ENCODE assay signal across 19 cellular contexts in genomic region chr6:12750416-12750815, GRCh38. TPM values are rescaled to one million over a fixed set of nuclear protein-coding genes. Genes with fewer than 3 reads are reported as not detected.
DNase-seq lines count a peak whose midpoint lies in the region; ATAC-seq and TF ChIP-seq lines count a peak whose summit lies in the region.
"Had no signal": no experiment of that assay in that cellular context is flagged by ENCODE, and none has a peak within 500 bp of the region (broad histone marks: within the 10 kb centered on the region; RNA-seq: fewer than 3 reads in every experiment).

No MANE protein-coding gene starts in this region.

- H3K27me3 ChIP-seq in H9 (ENCODE audit: insufficient read depth, low read length) (no peaks in the 10 kb centered on the region; the same call in 1 of the 2 replicates), endodermal cell (ENCODE audit: control insufficient read depth, insufficient read depth, low read length, poor library complexity, severe bottlenecking) (peaks cover 28% of the 10 kb centered on the region)

- H3K23ac ChIP-seq in H9 (ENCODE audit: insufficient read length, low read depth, low read length) = no peak overlapping the region

- H2BK20ac ChIP-seq in H9 (ENCODE audit: low read depth, low read length, poor library complexity, severe bottlenecking) = no peak overlapping the region

- H3K36me3 ChIP-seq in endodermal cell (ENCODE audit: control insufficient read depth, insufficient read depth, low read length) = no peaks in the 10 kb centered on the region
- H3K36me3 ChIP-seq: esophagus muscularis mucosa, right atrium auricular region, upper lobe of right lung had no signal

- H3K79me1 ChIP-seq in H9 (ENCODE audit: insufficient read depth, low read depth, low read length, poor library complexity, severe bottlenecking) = no peaks in the 10 kb centered on the region

- H3K4me1 Mint-ChIP-seq in H9 (peaks cover 34 to 38% of the 10 kb centered on the region in 2 experiments), endodermal cell (peaks cover 14% of the 10 kb centered on the region), nephron progenitor cell (no peaks in the 10 kb centered on the region)
- H3K4me1 Mint-ChIP-seq: activated naive CD8-positive, alpha-beta T cell treated with anti-CD3 and anti-CD28 coated beads for 36 hours; stimulated activated naive CD8-positive, alpha-beta T cell treated with anti-CD3 and anti-CD28 coated beads, Interleukin-15, amount 100 ng/mL, for 72 hours had no signal

- H3K36me3 Mint-ChIP-seq in H9 (ENCODE audit: insufficient read depth in 1 of 3, low read depth in 3 of 3) (peaks cover 0 to 8% (median 7%) of the 10 kb centered on the region in 3 experiments; a peak in 5 of 7 replicates), endodermal cell (ENCODE audit: low read depth) (no peaks in the 10 kb centered on the region), nephron progenitor cell (ENCODE audit: low read depth) (no peaks in the 10 kb centered on the region)
- H3K36me3 Mint-ChIP-seq: activated naive CD8-positive, alpha-beta T cell treated with anti-CD3 and anti-CD28 coated beads for 36 hours had no signal

- H4K91ac ChIP-seq in H9 (ENCODE audit: insufficient read length, low read depth, low read length) = no peak overlapping the region

- H2BK5ac ChIP-seq in H9 (ENCODE audit: insufficient read length, low read length) = no peak overlapping the region

- H3T11ph ChIP-seq in H9 (ENCODE audit: low read length) = no peak overlapping the region

- H2BK120ac ChIP-seq in H9 (ENCODE audit: low read depth, low read length, poor library complexity, severe bottlenecking) = no peak overlapping the region

- H3K4me3 Mint-ChIP-seq in H9 (peak overlapping the region; percentile 86 to 94), endodermal cell (peak overlapping the region; percentile 75), nephron progenitor cell (peak overlapping the region; percentile 83)
- H3K4me3 Mint-ChIP-seq: activated naive CD8-positive, alpha-beta T cell treated with anti-CD3 and anti-CD28 coated beads for 36 hours; activated T-helper 1 cell treated with anti-CD3 and anti-CD28 coated beads, Interleukin-12 subunit alpha, Interleukin-12 subunit beta, Interleukin-2, Interleukin-4 antibody, amounts not matched to agents 30 ng/mL and 10 ng/mL and 1 ng/mL, durations not matched to agents 14 hours and 24 hours and 36 hours; CD4-positive, alpha-beta T cell; stimulated activated naive CD8-positive, alpha-beta T cell treated with anti-CD3 and anti-CD28 coated beads, Interleukin-15, amount 100 ng/mL, for 72 hours; T-helper 2 cell treated with Interferon-gamma antibody and Interleukin-4, amounts not matched to agents 5 μg/mL and 100 μg/mL, for 36 hours had no signal

- H4K8ac ChIP-seq in H9 (replicated peaks; ENCODE audit: insufficient read length, low read depth, low read length) = no peak overlapping the region

- H2AFZ ChIP-seq in H9 (ENCODE audit: low read length) = no peak overlapping the region

- no peak overlapping the region for H2BK12ac ChIP-seq in H9 (ENCODE audit: insufficient read length, low read depth, low read length)

- no peaks in the 10 kb centered on the region for H3K79me2 ChIP-seq in H9 (ENCODE audit: insufficient read depth, low read length)

- no peak overlapping the region for H3K4ac ChIP-seq in H9 (ENCODE audit: low read depth, low read length)

- TF ChIP-seq CTCF in AG10803 (conservative IDR thresholded peaks at IDR 0.05; ENCODE audit: low read length) = no peak
- no peak for TF ChIP-seq CTCF in H9 (conservative IDR thresholded peaks at IDR 0.05)
- no peak for TF ChIP-seq CTCF in endodermal cell (conservative IDR thresholded peaks at IDR 0.05)
- no peak for TF ChIP-seq CTCF in nephron progenitor cell (IDR thresholded peaks at IDR 0.05)

- H3K4me1 ChIP-seq in H9 (ENCODE audit: insufficient read depth, low read length) = peaks cover 2% of the 10 kb centered on the region; the same call in 1 of the 2 replicates
- H3K4me1 ChIP-seq in endodermal cell (ENCODE audit: control insufficient read depth, insufficient read depth, low read length) = no peaks in the 10 kb centered on the region
- H3K4me1 ChIP-seq: upper lobe of right lung had no signal

- no peak overlapping the region for H2AK5ac ChIP-seq in H9 (ENCODE audit: insufficient read length, low read length)

- peak overlapping the region; percentile 98 for H3K4me2 ChIP-seq in H9 (ENCODE audit: insufficient read depth, insufficient read length, low read length)

- peaks cover 7 to 8% of the 10 kb centered on the region in 2 experiments; a peak in 2 of 5 replicates for H3K9me3 Mint-ChIP-seq in H9
- H3K9me3 Mint-ChIP-seq in endodermal cell = no peaks in the 10 kb centered on the region
- H3K9me3 Mint-ChIP-seq in nephron progenitor cell = peaks cover 4% of the 10 kb centered on the region
- H3K9me3 Mint-ChIP-seq: activated T-helper 1 cell treated with anti-CD3 and anti-CD28 coated beads, Interleukin-12 subunit alpha, Interleukin-12 subunit beta, Interleukin-2, Interleukin-4 antibody, amounts not matched to agents 30 ng/mL and 10 ng/mL and 1 ng/mL, durations not matched to agents 14 hours and 24 hours and 36 hours; T-helper 2 cell treated with Interferon-gamma antibody and Interleukin-4, amounts not matched to agents 5 μg/mL and 100 μg/mL, for 36 hours had no signal

- H3K9ac ChIP-seq in H9 (ENCODE audit: extremely low read depth, insufficient read length, low read length) (no peak overlapping the region), endodermal cell (ENCODE audit: extremely low read depth, low read length, poor library complexity, severe bottlenecking) (no peak overlapping the region)

- H4K5ac ChIP-seq in H9 (ENCODE audit: insufficient read length, low read depth, low read length) = no peak overlapping the region

- no peak for DNase-seq in AG10803 (ENCODE audit: low read depth)
- DNase-seq in H9 = no peak
- no peak for DNase-seq in endodermal cell
- no peak for DNase-seq in nephron progenitor cell
- DNase-seq in HuH-7.5 (ENCODE audit: low spot score) = no peak
- DNase-seq in SKM-1 (lab: John Stamatoyannopoulos, UW; ENCODE audit: unreplicated experiment) = no peak
- DNase-seq: activated CD8-positive, alpha-beta memory T cell treated with anti-CD3 and anti-CD28 coated beads for 24 hours; activated naive CD8-positive, alpha-beta T cell treated with anti-CD3 and anti-CD28 coated beads for 36 hours; CD4-positive, alpha-beta T cell; KG1; naive thymus-derived CD8-positive, alpha-beta T cell; stimulated activated naive CD8-positive, alpha-beta T cell treated with anti-CD3 and anti-CD28 coated beads, Interleukin-15, amount 100 ng/mL, for 72 hours; upper lobe of right lung had no signal

- no peaks in the 10 kb centered on the region for H4K20me1 ChIP-seq in H9 (ENCODE audit: control insufficient read depth, insufficient read depth, insufficient read length)

- no peak overlapping the region for H3K18ac ChIP-seq in H9 (ENCODE audit: insufficient read length, low read depth, low read length)

- peak overlapping the region; percentile 61 for H3K4me3 ChIP-seq in AG10803 (ENCODE audit: low read length)
- peak overlapping the region; percentile 82 for H3K4me3 ChIP-seq in endodermal cell (ENCODE audit: low read length)
- H3K4me3 ChIP-seq: upper lobe of right lung had no signal

- H3K14ac ChIP-seq in H9 (ENCODE audit: insufficient read depth, low read length) = no peak overlapping the region

- peaks cover 26% of the 10 kb centered on the region for H3K27me3 Mint-ChIP-seq in H9 (ENCODE audit: low read depth)
- H3K27me3 Mint-ChIP-seq in endodermal cell (ENCODE audit: insufficient read depth) = peaks cover 33% of the 10 kb centered on the region
- peaks cover 58% of the 10 kb centered on the region for H3K27me3 Mint-ChIP-seq in nephron progenitor cell (ENCODE audit: low read depth, poor library complexity)

- ATAC-seq in GM18498 (IDR thresholded peaks at IDR 0.05; ENCODE audit: unreplicated experiment) (no peak), GM18519 (IDR thresholded peaks at IDR 0.05; ENCODE audit: low FRiP score, unreplicated experiment) (no peak)
- ATAC-seq: naive thymus-derived CD8-positive, alpha-beta T cell had no signal

- peaks cover 7% of the 10 kb centered on the region for H3K23me2 ChIP-seq in H9 (ENCODE audit: insufficient read length, low read depth, low read length, poor library complexity, severe bottlenecking)

- H3K56ac ChIP-seq in H9 (ENCODE audit: insufficient read length, low read depth, low read length) = no peak overlapping the region

- peaks cover under 1% of the 10 kb centered on the region for H3K9me3 ChIP-seq in H9 (ENCODE audit: control insufficient read depth, low read depth, low read length)
- no peaks in the 10 kb centered on the region for H3K9me3 ChIP-seq in endodermal cell (ENCODE audit: control insufficient read depth, low read length)
- H3K9me3 ChIP-seq: esophagus muscularis mucosa, right atrium auricular region, upper lobe of right lung had no signal

- WGBS in H9 (ENCODE audit: extremely low coverage, insufficient read length, low lambda C conversion rate) = no CpG with 5 or more reads among the region's 4 CpGs
- WGBS in endodermal cell (ENCODE audit: insufficient coverage in 1 of 2, insufficient read length in 1 of 2), 2 experiments = 30 to 39% methylated on average over 4 of the region's 4 CpGs

- no peak overlapping the region for H3K27ac ChIP-seq in H9 (ENCODE audit: insufficient read length, low read depth, low read length)
- no peak overlapping the region for H3K27ac ChIP-seq in endodermal cell (ENCODE audit: low read depth, low read length)
- H3K27ac ChIP-seq: esophagus muscularis mucosa, right atrium auricular region, upper lobe of right lung had no signal

- H2BK15ac ChIP-seq in H9 (ENCODE audit: low read depth, low read length) = no peak overlapping the region

- H3K27ac Mint-ChIP-seq in H9 (no peak overlapping the region; a peak in 1 of 7 replicates), endodermal cell (no peak overlapping the region), nephron progenitor cell (no peak overlapping the region)
- H3K27ac Mint-ChIP-seq: activated naive CD8-positive, alpha-beta T cell treated with anti-CD3 and anti-CD28 coated beads for 36 hours; activated T-helper 1 cell treated with anti-CD3 and anti-CD28 coated beads, Interleukin-12 subunit alpha, Interleukin-12 subunit beta, Interleukin-2, Interleukin-4 antibody, amounts not matched to agents 30 ng/mL and 10 ng/mL and 1 ng/mL, durations not matched to agents 14 hours and 24 hours and 36 hours; CD4-positive, alpha-beta T cell; stimulated activated naive CD8-positive, alpha-beta T cell treated with anti-CD3 and anti-CD28 coated beads, Interleukin-15, amount 100 ng/mL, for 72 hours; T-helper 2 cell treated with Interferon-gamma antibody and Interleukin-4, amounts not matched to agents 5 μg/mL and 100 μg/mL, for 36 hours had no signal

RNA-seq across cellular contexts. Expression of gene PHACTR1, which starts 33.8 kb away (rescaled TPM):
- total RNA-seq in H9 (2021) (13.6 and 15.9 TPM in 2 replicates), endodermal cell (1 to 10 TPM; 2.8 to 6.3 TPM)
- polyA plus RNA-seq in endodermal cell (2013, experiment 1 of 2) = 12.0 TPM
- polyA plus RNA-seq in endodermal cell (2013, experiment 2 of 2) = 12.8 TPM
